ENCODE assay signal across 8 cellular contexts in the genomic region with DNA sequence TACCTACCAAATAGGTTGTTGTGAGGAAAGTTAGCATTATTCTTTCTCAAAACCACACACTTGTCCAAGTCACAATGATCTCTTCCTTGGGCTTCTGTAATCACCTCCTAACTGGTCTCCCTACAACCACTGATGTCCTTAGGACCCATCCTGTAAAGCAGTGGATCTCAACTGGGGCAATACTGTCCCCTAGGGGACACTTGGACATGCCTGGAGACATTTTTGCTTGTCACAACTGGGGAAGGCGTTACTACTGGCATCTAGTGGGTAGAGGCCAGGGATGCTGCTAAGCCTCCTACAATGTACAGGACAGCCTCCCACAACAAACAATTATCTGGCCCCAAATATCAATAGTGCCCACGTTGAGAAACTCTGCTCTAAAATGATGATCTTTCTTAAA.
DNase-seq lines count a peak whose midpoint lies in the region; ATAC-seq and TF ChIP-seq lines count a peak whose summit lies in the region.

No MANE protein-coding gene starts in this region.

- H3K27me3 Mint-ChIP-seq in neural crest cell (ENCODE audit: low read depth) = no peaks in the 10 kb centered on the region

- no peaks in the 10 kb centered on the region for H3K27me3 ChIP-seq in SJCRH30
- H3K27me3 ChIP-seq in tibial artery = no peaks in the 10 kb centered on the region

- H3K9me3 Mint-ChIP-seq in neural crest cell = no peaks in the 10 kb centered on the region

- DNase-seq in SIG-M5 treated with dmso at 0.1 percent for 504 hours (lab: John Stamatoyannopoulos, UW; ENCODE audit: unreplicated experiment) (peak; percentile 41), SIG-M5 (lab: John Stamatoyannopoulos, UW) (no peak), HFF-Myc (ENCODE audit: extremely low read depth, low read depth) (peak; percentile 9), SJCRH30 (peak; percentile 30 to 59), fibroblast of gingiva (ENCODE audit: low read depth) (peak; percentile 17), neural crest cell (ENCODE audit: low read depth, low spot score) (peak; percentile 10), tibial artery (no peak)

- no peaks in the 10 kb centered on the region for H3K9me3 ChIP-seq in SJCRH30 (replicated peaks)
- H3K9me3 ChIP-seq in tibial artery = no peaks in the 10 kb centered on the region

- H3K36me3 Mint-ChIP-seq in neural crest cell (ENCODE audit: low read depth) = no peaks in the 10 kb centered on the region

- H3K4me1 Mint-ChIP-seq in neural crest cell = peaks cover 23% of the 10 kb centered on the region

- H3K27ac ChIP-seq in SJCRH30 (no peak overlapping the region), tibial artery (no peak overlapping the region)

- intact Hi-C loops in tibial artery (cut with DNase I; ENCODE audit: low total_unique reads) = no loop called here

- H3K27ac Mint-ChIP-seq in neural crest cell (ENCODE audit: unreplicated experiment) = no peak overlapping the region

- no peak for ATAC-seq in HG02970 (IDR thresholded peaks at IDR 0.05; ENCODE audit: low FRiP score, unreplicated experiment)

- H3K4me3 ChIP-seq in HFF-Myc (replicated peaks; ENCODE audit: low read depth, low read length) (no peak overlapping the region), SJCRH30 (no peak overlapping the region), tibial artery (no peak overlapping the region)

- H3K4me3 Mint-ChIP-seq in neural crest cell = no peak overlapping the region

- H3K4me1 ChIP-seq in SJCRH30 = no peaks in the 10 kb centered on the region
- H3K4me1 ChIP-seq in tibial artery = peaks cover 0 to 3% (median 0%) of the 10 kb centered on the region in 4 donors

- peak; percentile 45 for TF ChIP-seq CTCF in HFF-Myc (IDR thresholded peaks at IDR 0.05; ENCODE audit: low read depth, low read length, missing control alignments)
- TF ChIP-seq CTCF in neural crest cell (conservative IDR thresholded peaks at IDR 0.05) = peak; percentile 42
- no peak for TF ChIP-seq CTCF in tibial artery (IDR thresholded peaks at IDR 0.05)

- H3K36me3 ChIP-seq in SJCRH30 = no peaks in the 10 kb centered on the region
- no peaks in the 10 kb centered on the region for H3K36me3 ChIP-seq in tibial artery

Comparison
In these comparisons a context has a peak if more than half of its experiments do, and no peak if none do; other contexts are left out.
1. DNase-seq: peak in SIG-M5 treated with dmso at 0.1 percent for 504 hours (single experiment), HFF-Myc (single experiment), SJCRH30 (2 of 2), fibroblast of gingiva (single experiment) and neural crest cell (single experiment); none in SIG-M5 (single experiment) and tibial artery (0 of 2).
2. CTCF ChIP-seq: peak in HFF-Myc (single experiment) and neural crest cell (single experiment); none in tibial artery (0 of 2).